14 cellular contexts compared by ENCODE assay signal in genomic region chr15:77795446-77795845, GRCh38.
DNase-seq lines count a peak whose midpoint lies in the region; ATAC-seq, FAIRE-seq and TF ChIP-seq lines count a peak whose summit lies in the region.
"Had no signal": no experiment of that assay in that cellular context is flagged by ENCODE, and none has a peak within 500 bp of the region (broad histone marks: within the 10 kb centered on the region; RNA-seq: fewer than 3 reads in every experiment).

No MANE protein-coding gene starts in this region.

- BruUV-seq in HepG2 (replicated peaks; lab: Mats Ljungman, UMichigan) = no TSS peak

- no peak overlapping the region for H3K4me3 ChIP-seq in HepG2 (replicated peaks in 1 of 3; ENCODE audit: insufficient read depth in 1 of 3, low read depth in 2 of 3, low read length in 3 of 3)
- H3K4me3 ChIP-seq in right lobe of liver = no peak overlapping the region
- no peak overlapping the region for H3K4me3 ChIP-seq in thyroid gland (replicated peaks in 1 of 3)

- H3K9me3 ChIP-seq in HepG2 (ENCODE audit: low read length) (no peaks in the 10 kb centered on the region), right lobe of liver (no peaks in the 10 kb centered on the region), thyroid gland (no peaks in the 10 kb centered on the region)

- no peak overlapping the region for H3K9ac ChIP-seq in HepG2 (ENCODE audit: insufficient read depth, low read depth, low read length)

- ATAC-seq in HepG2 = no peak
- no peak for ATAC-seq in right lobe of liver

- no peak for TF ChIP-seq POLR2A in HepG2 (IDR thresholded peaks at IDR 0.05; ENCODE audit: insufficient read depth in 1 of 2, low read depth in 2 of 2, low read length in 2 of 2)
- TF ChIP-seq POLR2A in right lobe of liver (IDR thresholded peaks at IDR 0.05) = no peak
- TF ChIP-seq POLR2A in thyroid gland (IDR thresholded peaks at IDR 0.05) = no peak

- H3K4me1 ChIP-seq in HepG2 (ENCODE audit: insufficient read depth, low read length) (no peaks in the 10 kb centered on the region), right lobe of liver (no peaks in the 10 kb centered on the region), thyroid gland (peaks cover 9 to 13% of the 10 kb centered on the region in 2 donors)

- DNase-seq in HepG2 (ENCODE audit: low spot score) (no peak), right lobe of liver (no peak), astrocyte of the hippocampus (ENCODE audit: low read depth, low spot score) (peak; percentile 8), left kidney (ENCODE audit: low read depth, low spot score) (peak; percentile 44), head of caudate nucleus (no peak), thyroid gland (no peak)
- DNase-seq in central memory CD4-positive, alpha-beta T cell = no peak
- DNase-seq: C1 segment of cervical spinal cord; Calu3; CD4-positive, alpha-beta T cell; DMS 273 treated with DMSO at 0.1 percent for 48 hours; HCEC 1CT; Karpas-422 had no signal

- no peaks in the 10 kb centered on the region for H3K79me2 ChIP-seq in HepG2 (ENCODE audit: insufficient read depth, low read length)

- no peak overlapping the region for H3K4me2 ChIP-seq in HepG2 (ENCODE audit: low read depth, low read length)

- 29% methylated on average over 4 of the region's 10 CpGs for WGBS in HepG2 (ENCODE audit: low lambda C conversion rate)
- 54% methylated on average over 4 of the region's 10 CpGs for WGBS in right lobe of liver (ENCODE audit: insufficient coverage, low coverage, low lambda C conversion rate, missing lambda C conversion rate)
- WGBS in thyroid gland, 2 donors = 88 to 92% methylated on average over 2 to 10 of the region's 10 CpGs

- no peak for TF ChIP-seq EP300 in HepG2 (IDR thresholded peaks at IDR 0.05; ENCODE audit: low read depth in 2 of 2, low read length in 2 of 2)
- TF ChIP-seq EP300 in HepG2 (CRISPR knock-in tag; IDR thresholded peaks at IDR 0.05; ENCODE audit: borderline replicate concordance) = no peak

- no peak overlapping the region for H2AFZ ChIP-seq in HepG2 (ENCODE audit: low read length)

- no peaks in the 10 kb centered on the region for H4K20me1 ChIP-seq in HepG2 (ENCODE audit: insufficient read depth, low read length)

- CTCF ChIA-PET in HepG2 (lab: Yijun Ruan, JAX; ENCODE audit: low intra/inter-chr PET ratio, low total read pairs) = no interaction called here

- in situ Hi-C loops in HepG2 (cut with HindIII; ENCODE audit: extremely low pct_ligation_motif_present, low pct_unique_long_range_greater_than_20kb) = no loop called here

- H3K27ac ChIP-seq in HepG2 (ENCODE audit: extremely low read length, insufficient read depth, low read length) = no peak overlapping the region
- no peak overlapping the region for H3K27ac ChIP-seq in right lobe of liver
- H3K27ac ChIP-seq in thyroid gland = no peak overlapping the region

- H3K27me3 ChIP-seq in HepG2 (ENCODE audit: control insufficient read depth in 1 of 2, insufficient read depth in 2 of 2, low read length in 2 of 2) (no peaks in the 10 kb centered on the region; a peak in 1 of 5 replicates), right lobe of liver (no peaks in the 10 kb centered on the region), thyroid gland (no peaks in the 10 kb centered on the region)

- POLR2A ChIA-PET in HepG2 (lab: Yijun Ruan, JAX) = no interaction called here

- intact Hi-C loops in HepG2 (cut with micrococcal nuclease; ENCODE audit: unreplicated experiment) = no loop called here
- intact Hi-C loops in right lobe of liver (cut with DNase I) = no loop called here
- intact Hi-C loops in head of caudate nucleus (cut with DNase I) = no loop called here
- intact Hi-C loops in thyroid gland (cut with DNase I) = no loop called here

- no peak for FAIRE-seq in HepG2 (lab: Jason Lieb, UNC)
- FAIRE-seq: GM12891 had no signal

- H3K36me3 ChIP-seq in HepG2 (replicated peaks in 1 of 2; ENCODE audit: control insufficient read depth in 1 of 2, insufficient read depth in 2 of 2, low read length in 2 of 2) (no peaks in the 10 kb centered on the region), right lobe of liver (no peaks in the 10 kb centered on the region), thyroid gland (no peaks in the 10 kb centered on the region)

- no peak for TF ChIP-seq RAD21 in HepG2 (CRISPR knock-in tag; IDR thresholded peaks at IDR 0.05)

- TF ChIP-seq CTCF in HepG2 (CRISPR knock-in tag; IDR thresholded peaks at IDR 0.05) = no peak
- no peak for TF ChIP-seq CTCF in right lobe of liver (IDR thresholded peaks at IDR 0.05)
- TF ChIP-seq CTCF in thyroid gland (IDR thresholded peaks at IDR 0.05) = no peak

TF ChIP-seq in HepG2, 621 proteins besides CTCF, POLR2A, EP300 and RAD21:
- TF ChIP-seq REST (IDR thresholded peaks at IDR 0.05; ENCODE audit: borderline replicate concordance in 1 of 2, low read depth in 1 of 2, low read length in 2 of 2) (peak; percentile 42 to 84), MIER2 (CRISPR knock-in tag; IDR thresholded peaks at IDR 0.05) (0 out of 2 replicates have a peak, but pooled peaks have one; percentile 38), CAMTA2 (CRISPR knock-in tag; IDR thresholded peaks at IDR 0.05; ENCODE audit: borderline replicate concordance) (no peak), TGIF2 (CRISPR knock-in tag; IDR thresholded peaks at IDR 0.05) (no peak)

Comparison
In these comparisons a context has a peak if more than half of its experiments do, and no peak if none do; other contexts are left out.
1. DNase-seq: peak in astrocyte of the hippocampus (single experiment) and left kidney (single experiment); none in HepG2 (single experiment), right lobe of liver (0 of 3), central memory CD4-positive, alpha-beta T cell (single experiment), head of caudate nucleus (0 of 42) and thyroid gland (0 of 2).